Comparison of ENCODE assay signal across 14 cellular contexts in genomic region chr2:45184606-45185005, GRCh38.
DNase-seq lines count a peak whose midpoint lies in the region; FAIRE-seq and TF ChIP-seq lines count a peak whose summit lies in the region.
"Had no signal": no experiment of that assay in that cellular context is flagged by ENCODE, and none has a peak within 500 bp of the region (broad histone marks: within the 10 kb centered on the region; RNA-seq: fewer than 3 reads in every experiment).

No MANE protein-coding gene starts in this region.

- H3K4me3 ChIP-seq in keratinocyte (ENCODE audit: control insufficient read depth in 2 of 3, extremely low read depth in 1 of 3, insufficient read depth in 2 of 3, low read depth in 1 of 3, low read length in 3 of 3) = no peak overlapping the region
- H3K4me3 ChIP-seq: coronary artery, mucosa of descending colon, SJSA1, testis had no signal

- H3K9ac ChIP-seq in keratinocyte (ENCODE audit: control insufficient read depth, extremely low read depth, insufficient read depth, low read length) = no peak overlapping the region

- H3K4me1 ChIP-seq in keratinocyte (ENCODE audit: control insufficient read depth, extremely low read depth, insufficient read depth, low read length) = peaks cover 13% of the 10 kb centered on the region
- H3K4me1 ChIP-seq: testis had no signal

- H3K36me3 ChIP-seq in keratinocyte (ENCODE audit: control insufficient read depth in 2 of 2, extremely low read depth in 1 of 2, insufficient read depth in 2 of 2, low read length in 2 of 2) = no peaks in the 10 kb centered on the region
- H3K36me3 ChIP-seq: SJSA1, WERI-Rb-1 had no signal

- POLR2A ChIA-PET in GM10248 (lab: Yijun Ruan, JAX) = no interaction called here

- TF ChIP-seq CTCF in keratinocyte (optimal IDR thresholded peaks at IDR 0.05 in 1 of 3, IDR thresholded peaks at IDR 0.05 in 1 of 3, conservative IDR thresholded peaks at IDR 0.05 in 1 of 3; ENCODE audit: extremely low read depth in 1 of 3, insufficient read depth in 2 of 3, low read length in 3 of 3) (no peak), GM20000 (IDR thresholded peaks at IDR 0.05; ENCODE audit: extremely low read depth, missing control alignments) (no peak), GM10248 (IDR thresholded peaks at IDR 0.05; ENCODE audit: control extremely low read depth, extremely low read depth, low read depth, missing control alignments) (no peak)

- H3K9me3 ChIP-seq in keratinocyte (ENCODE audit: control insufficient read depth, low read depth, low read length) = no peaks in the 10 kb centered on the region
- H3K9me3 ChIP-seq: mucosa of descending colon, SJSA1, testis had no signal

- no peaks in the 10 kb centered on the region for H3K9me1 ChIP-seq in keratinocyte (ENCODE audit: control insufficient read depth, extremely low read depth, insufficient read depth, low read length)

- in situ Hi-C loops in ACHN (cut with HindIII; ENCODE audit: low pct_ligation_motif_present, low pct_unique_long_range_greater_than_20kb, low sequenced_read_pairs) = no loop called here

- peaks cover 13% of the 10 kb centered on the region for H3K27me3 ChIP-seq in keratinocyte (ENCODE audit: control insufficient read depth, extremely low read depth, insufficient read depth, low read length)
- H3K27me3 ChIP-seq: SJSA1, testis had no signal

- dilution Hi-C loops in keratinocyte (cut with MboI; ENCODE audit: extremely low pct_ligation_motif_present, low sequenced_read_pairs) = no loop called here

- DNase-seq in ACHN = peak; percentile 61
- peak; percentile 91 for DNase-seq in HT1080 (ENCODE audit: low read depth)
- DNase-seq in amniotic epithelial cell (ENCODE audit: low read depth) = peak; percentile 79
- peak; percentile 7 for DNase-seq in keratinocyte (ENCODE audit: low read depth, low spot score)
- DNase-seq in NCI-H1048 (lab: John Stamatoyannopoulos, UW) = no peak
- DNase-seq in GM20000 (ENCODE audit: low spot score) = no peak
- DNase-seq in GM10248 (ENCODE audit: extremely low spot score) = no peak
- no peak for DNase-seq in activated T-cell treated with anti-CD3 and anti-CD28 coated beads for 4 hours
- DNase-seq: mucosa of descending colon, NCI-H2081 treated with DMSO at 0.1 percent for 48 hours, testis, WERI-Rb-1 had no signal

- H3K79me2 ChIP-seq in keratinocyte (ENCODE audit: control insufficient read depth, insufficient read depth, low read length) = no peaks in the 10 kb centered on the region

- no peak overlapping the region for H3K27ac ChIP-seq in keratinocyte (ENCODE audit: control insufficient read depth, insufficient read depth, low read length)
- H3K27ac ChIP-seq: coronary artery, SJSA1, testis, WERI-Rb-1 had no signal

- H2AFZ ChIP-seq in keratinocyte (ENCODE audit: control insufficient read depth, low read length) = no peak overlapping the region

- peak; percentile 66 for FAIRE-seq in keratinocyte (lab: Jason Lieb, UNC)

- H3K4me2 ChIP-seq in keratinocyte (ENCODE audit: control insufficient read depth, extremely low read depth, insufficient read depth, low read depth, low read length) = peak overlapping the region; percentile 2

- CTCF ChIA-PET in GM10248 (lab: Yijun Ruan, JAX) = no interaction called here

- H4K20me1 ChIP-seq in keratinocyte (ENCODE audit: control insufficient read depth, extremely low read depth, insufficient read depth, low read length) = no peaks in the 10 kb centered on the region

Comparison
In these comparisons a context has a peak if more than half of its experiments do, and no peak if none do; other contexts are left out.
1. DNase-seq: peak in ACHN (single experiment), HT1080 (single experiment), amniotic epithelial cell (single experiment) and keratinocyte (single experiment); none in NCI-H1048 (single experiment), GM20000 (single experiment), GM10248 (single experiment) and activated T-cell treated with anti-CD3 and anti-CD28 coated beads for 4 hours (single experiment).